ENCODE assay signal across 23 cellular contexts in genomic region chr14:75496755-75497154, GRCh38. TPM values are rescaled to one million over a fixed set of nuclear protein-coding genes. Genes with fewer than 3 reads are reported as not detected.
DNase-seq lines count a peak whose midpoint lies in the region; ATAC-seq and TF ChIP-seq lines count a peak whose summit lies in the region.
"Had no signal": no experiment of that assay in that cellular context is flagged by ENCODE, and none has a peak within 500 bp of the region (broad histone marks: within the 10 kb centered on the region; RNA-seq: fewer than 3 reads in every experiment).

No MANE protein-coding gene starts in this region.

- H3K4me3 ChIP-seq in OCI-LY3 (ENCODE audit: low read length) (no peak overlapping the region), MM.1S (ENCODE audit: low read length) (no peak overlapping the region)
- H3K4me3 ChIP-seq: adrenal gland, breast epithelium, GM23248, heart left ventricle, K562, ovary, right lobe of liver, thyroid gland had no signal

- H3K27ac Mint-ChIP-seq in natural killer cell treated with Interleukin-12 subunit alpha and Interleukin-12 subunit beta and Interleukin-15 and Interleukin-18, amount 100 ng/mL, for 72 hours, result peak overlapping the region; percentile 74 to 92
- H3K27ac Mint-ChIP-seq in natural killer cell, result peak overlapping the region in 1 of 2 donors; percentile 10
- peak overlapping the region; percentile 72 for H3K27ac Mint-ChIP-seq in activated naive CD8-positive, alpha-beta T cell treated with anti-CD3 and anti-CD28 coated beads, Interleukin-2, amount 50 U/mL, for 24 hours

- no peaks in the 10 kb centered on the region for H3F3A ChIP-seq in MM.1S (ENCODE audit: insufficient read depth, low read length)

- H3K4me2 ChIP-seq in OCI-LY3 (ENCODE audit: low read length) (peak overlapping the region; percentile 91), MM.1S (ENCODE audit: low read depth, low read length) (no peak overlapping the region)

- intact Hi-C loops in natural killer cell (cut with micrococcal nuclease), result no loop called here

- H3K9ac ChIP-seq in OCI-LY3 (ENCODE audit: low read length), result peak overlapping the region; percentile 99
- no peak overlapping the region for H3K9ac ChIP-seq in MM.1S (ENCODE audit: low read length)
- H3K9ac ChIP-seq: GM23248 had no signal

- DNase-seq in natural killer cell treated with Interleukin-12 subunit alpha and Interleukin-12 subunit beta and Interleukin-15 and Interleukin-18, amount 100 ng/mL, for 72 hours (ENCODE audit: low spot score), result no peak
- DNase-seq in natural killer cell (no peak), MM.1S (no peak), NCI-H2029 (lab: John Stamatoyannopoulos, UW) (no peak)
- no peak for DNase-seq in activated naive CD8-positive, alpha-beta T cell treated with anti-CD3 and anti-CD28 coated beads, Interleukin-2, amount 50 U/mL, for 24 hours
- DNase-seq: cortex of kidney, GM23248, heart left ventricle, left colon, mesenchymal stem cell, naive B cell, NCI-H1092, NCI-H2029 treated with DMSO at 0.1 percent for 48 hours, ovary, right lobe of liver, RPMI8226, thyroid gland had no signal

- no peaks in the 10 kb centered on the region for H4K20me1 ChIP-seq in OCI-LY3 (ENCODE audit: insufficient read depth, low read length)
- no peaks in the 10 kb centered on the region for H4K20me1 ChIP-seq in MM.1S (ENCODE audit: insufficient read depth, low read length)

- H3K27ac ChIP-seq in OCI-LY3 (ENCODE audit: low read length), result peak overlapping the region; percentile 99
- H3K27ac ChIP-seq in MM.1S (ENCODE audit: low read length), result no peak overlapping the region
- H3K27ac ChIP-seq: adrenal gland, breast epithelium, GM23248, heart left ventricle, ovary, right lobe of liver, thyroid gland had no signal

- peaks cover 10% of the 10 kb centered on the region for H3K9me3 Mint-ChIP-seq in natural killer cell treated with Interleukin-12 subunit alpha and Interleukin-12 subunit beta and Interleukin-15 and Interleukin-18, amount 100 ng/mL, for 72 hours
- no peaks in the 10 kb centered on the region for H3K9me3 Mint-ChIP-seq in natural killer cell
- no peaks in the 10 kb centered on the region for H3K9me3 Mint-ChIP-seq in activated naive CD8-positive, alpha-beta T cell treated with anti-CD3 and anti-CD28 coated beads, Interleukin-2, amount 50 U/mL, for 24 hours
- H3K9me3 Mint-ChIP-seq: naive B cell had no signal

- H3K36me3 ChIP-seq in OCI-LY3 (replicated peaks; ENCODE audit: low read depth, low read length) (peaks cover under 1% of the 10 kb centered on the region), MM.1S (replicated peaks; ENCODE audit: insufficient read depth, low read length) (no peaks in the 10 kb centered on the region)
- H3K36me3 ChIP-seq: adrenal gland, breast epithelium, heart left ventricle, ovary, right lobe of liver, thyroid gland had no signal

- no peak overlapping the region for H2AFZ ChIP-seq in OCI-LY3 (ENCODE audit: low read depth, low read length)
- H2AFZ ChIP-seq in MM.1S (ENCODE audit: low read length), result no peak overlapping the region
- H2AFZ ChIP-seq: GM23248 had no signal

- H3K9me2 ChIP-seq in MM.1S (replicated peaks; ENCODE audit: insufficient read depth, low read length), result no peaks in the 10 kb centered on the region

- H3K4me1 Mint-ChIP-seq in natural killer cell treated with Interleukin-12 subunit alpha and Interleukin-12 subunit beta and Interleukin-15 and Interleukin-18, amount 100 ng/mL, for 72 hours (ENCODE audit: low read depth in 2 of 2), result peaks cover 58 to 61% of the 10 kb centered on the region in 2 donors
- H3K4me1 Mint-ChIP-seq in natural killer cell, result peaks cover 10 to 11% of the 10 kb centered on the region in 2 donors
- H3K4me1 Mint-ChIP-seq in activated naive CD8-positive, alpha-beta T cell treated with anti-CD3 and anti-CD28 coated beads, Interleukin-2, amount 50 U/mL, for 24 hours, result peaks cover 75% of the 10 kb centered on the region

- peaks cover 4% of the 10 kb centered on the region for H3K36me3 Mint-ChIP-seq in natural killer cell treated with Interleukin-12 subunit alpha and Interleukin-12 subunit beta and Interleukin-15 and Interleukin-18, amount 100 ng/mL, for 72 hours
- no peaks in the 10 kb centered on the region for H3K36me3 Mint-ChIP-seq in natural killer cell
- H3K36me3 Mint-ChIP-seq in activated naive CD8-positive, alpha-beta T cell treated with anti-CD3 and anti-CD28 coated beads, Interleukin-2, amount 50 U/mL, for 24 hours (ENCODE audit: low read depth), result no peaks in the 10 kb centered on the region
- H3K36me3 Mint-ChIP-seq: naive B cell had no signal

- H3K4me3 Mint-ChIP-seq in natural killer cell treated with Interleukin-12 subunit alpha and Interleukin-12 subunit beta and Interleukin-15 and Interleukin-18, amount 100 ng/mL, for 72 hours, result peak overlapping the region; percentile 69
- H3K4me3 Mint-ChIP-seq in natural killer cell, result no peak overlapping the region
- H3K4me3 Mint-ChIP-seq in activated naive CD8-positive, alpha-beta T cell treated with anti-CD3 and anti-CD28 coated beads, Interleukin-2, amount 50 U/mL, for 24 hours, result no peak overlapping the region

- no peak for ATAC-seq in natural killer cell treated with Interleukin-12 subunit alpha and Interleukin-12 subunit beta and Interleukin-15 and Interleukin-18, amount 100 ng/mL, for 72 hours
- ATAC-seq in natural killer cell, result no peak
- no peak for ATAC-seq in activated naive CD8-positive, alpha-beta T cell treated with anti-CD3 and anti-CD28 coated beads, Interleukin-2, amount 50 U/mL, for 24 hours
- ATAC-seq in HG03571 (IDR thresholded peaks at IDR 0.05; ENCODE audit: unreplicated experiment), result no peak
- ATAC-seq: heart left ventricle, left colon had no signal

- H3K9me3 ChIP-seq in OCI-LY3 (ENCODE audit: insufficient read depth, low read length) (no peaks in the 10 kb centered on the region), MM.1S (replicated peaks; ENCODE audit: insufficient read depth, low read length) (no peaks in the 10 kb centered on the region)
- H3K9me3 ChIP-seq: adrenal gland, breast epithelium, heart left ventricle, ovary, right lobe of liver, thyroid gland had no signal

- H3K27me3 ChIP-seq in OCI-LY3 (ENCODE audit: low read depth, low read length) (no peaks in the 10 kb centered on the region), MM.1S (replicated peaks; ENCODE audit: insufficient read depth, low read length) (no peaks in the 10 kb centered on the region)
- H3K27me3 ChIP-seq: adrenal gland, breast epithelium, heart left ventricle, ovary, right lobe of liver, thyroid gland had no signal

- H3K4me1 ChIP-seq in OCI-LY3 (ENCODE audit: low read length), result peaks cover 97% of the 10 kb centered on the region
- H3K4me1 ChIP-seq in MM.1S (ENCODE audit: low read length), result no peaks in the 10 kb centered on the region
- H3K4me1 ChIP-seq: breast epithelium, right lobe of liver, thyroid gland had no signal

- no peak for TF ChIP-seq CTCF in natural killer cell (IDR thresholded peaks at IDR 0.05)
- no peak; the same call in 1 of the 2 replicates for TF ChIP-seq CTCF in OCI-LY3 (IDR thresholded peaks at IDR 0.05; ENCODE audit: low read depth, low read length)
- no peak for TF ChIP-seq CTCF in MM.1S (IDR thresholded peaks at IDR 0.05; ENCODE audit: low read length)

- H3K79me2 ChIP-seq in OCI-LY3 (ENCODE audit: low read length), result peaks cover 17% of the 10 kb centered on the region
- no peaks in the 10 kb centered on the region for H3K79me2 ChIP-seq in MM.1S (ENCODE audit: low read length)

- H3K27me3 Mint-ChIP-seq in natural killer cell treated with Interleukin-12 subunit alpha and Interleukin-12 subunit beta and Interleukin-15 and Interleukin-18, amount 100 ng/mL, for 72 hours, result no peaks in the 10 kb centered on the region
- no peaks in the 10 kb centered on the region for H3K27me3 Mint-ChIP-seq in natural killer cell (ENCODE audit: low read depth in 2 of 2)
- no peaks in the 10 kb centered on the region for H3K27me3 Mint-ChIP-seq in activated naive CD8-positive, alpha-beta T cell treated with anti-CD3 and anti-CD28 coated beads, Interleukin-2, amount 50 U/mL, for 24 hours

RNA-seq across cellular contexts. Expression of gene BATF, which starts 25.5 kb away (rescaled TPM):
- total RNA-seq in natural killer cell treated with Interleukin-12 subunit alpha and Interleukin-12 subunit beta and Interleukin-15 and Interleukin-18, amount 100 ng/mL, for 72 hours, result 100 to 1,000 TPM; 219 to 220 TPM
- 10 to 100 TPM; 12.6 to 32.5 (median 21.4) TPM for total RNA-seq in natural killer cell
- total RNA-seq: endothelial cell of umbilical vein, GM23248 had no signal

Comparison
In these comparisons a context has a peak if more than half of its experiments do, and no peak if none do; other contexts are left out.
1. RNA of gene BATF, which starts 25.5 kb away (total RNA-seq): 219 to 220 TPM in natural killer cell treated with Interleukin-12 subunit alpha and Interleukin-12 subunit beta and Interleukin-15 and Interleukin-18, amount 100 ng/mL, for 72 hours; 12.6 to 32.5 TPM in natural killer cell; every median in the first group is over 4 times any median in the second.